24 cellular contexts compared by ENCODE assay signal in genomic region chr10:79552143-79552542, GRCh38. TPM values are rescaled to one million over a fixed set of nuclear protein-coding genes. Genes with fewer than 3 reads are reported as not detected.
A peak's percentile ranks its signal among the peaks of the same experiment; 100 is the strongest.
DNase-seq lines count a peak whose midpoint lies in the region; ATAC-seq and TF ChIP-seq lines count a peak whose summit lies in the region.
"Had no signal": no experiment of that assay in that cellular context is flagged by ENCODE, and none has a peak within 500 bp of the region (broad histone marks: within the 10 kb centered on the region; RNA-seq: fewer than 3 reads in every experiment).

No MANE protein-coding gene starts in this region.

- H3K9me3 ChIP-seq in left ventricle myocardium inferior (replicated peaks) = no peaks in the 10 kb centered on the region
- no peaks in the 10 kb centered on the region for H3K9me3 ChIP-seq in mucosa of descending colon
- H3K9me3 ChIP-seq: Peyer's patch had no signal

- H3K36me3 ChIP-seq in left ventricle myocardium inferior (no peaks in the 10 kb centered on the region), mucosa of descending colon (ENCODE audit: low read depth) (no peaks in the 10 kb centered on the region)
- H3K36me3 ChIP-seq: Peyer's patch had no signal

- TF ChIP-seq CTCF in left ventricle myocardium inferior (IDR thresholded peaks at IDR 0.05; ENCODE audit: borderline replicate concordance) (no peak), mucosa of descending colon (IDR thresholded peaks at IDR 0.05) (no peak)

- H3K4me1 ChIP-seq in left ventricle myocardium inferior (no peaks in the 10 kb centered on the region), mucosa of descending colon (ENCODE audit: low read depth) (no peaks in the 10 kb centered on the region)
- H3K4me1 ChIP-seq: Peyer's patch had no signal

- no peak overlapping the region for H3K4me3 ChIP-seq in left ventricle myocardium inferior
- H3K4me3 ChIP-seq in mucosa of descending colon = no peak overlapping the region
- H3K4me3 ChIP-seq: Peyer's patch had no signal

- intact Hi-C loops in left ventricle myocardium superior (cut with micrococcal nuclease) = no loop called here
- intact Hi-C loops in left ventricle myocardium inferior (cut with micrococcal nuclease) = no loop called here
- intact Hi-C loops in mucosa of descending colon (cut with DNase I, micrococcal nuclease) = no loop called here

- H3K27me3 ChIP-seq in left ventricle myocardium inferior (ENCODE audit: low read depth) = peaks cover 17% of the 10 kb centered on the region
- H3K27me3 ChIP-seq: Peyer's patch had no signal

- no peak overlapping the region for H3K27ac ChIP-seq in left ventricle myocardium inferior (replicated peaks)
- H3K27ac ChIP-seq: 22Rv1, C4-2B, Peyer's patch had no signal

- peak; percentile 77 for ATAC-seq in left ventricle myocardium superior
- ATAC-seq in mucosa of descending colon = peak; percentile 21
- ATAC-seq in GM21447 (IDR thresholded peaks at IDR 0.05; ENCODE audit: unreplicated experiment) = no peak

- DNase-seq in DMS 273 (lab: John Stamatoyannopoulos, UW; ENCODE audit: unreplicated experiment) (peak; percentile 25), DMS 273 treated with DMSO at 0.1 percent for 48 hours (lab: John Stamatoyannopoulos, UW) (no peak), left ventricle myocardium superior (no peak), left ventricle myocardium inferior (no peak), mucosa of descending colon (no peak), amniotic stem cell (lab: John Stamatoyannopoulos, UW) (no peak), Kasumi-1 (lab: John Stamatoyannopoulos, UW) (no peak)
- DNase-seq: AML-193; GF-D8; GOT3; HFFc6; KG1; NCI-H1417 treated with DMSO at 0.1 percent for 48 hours; NCI-H2029; NCI-H526; NK-92 treated with Interleukin-12 subunit alpha and Interleukin-12 subunit beta, amount 100 ng/mL, for 24 hours; Peyer's patch; SW 1271 had no signal

RNA-seq across cellular contexts. Expression of gene SFTPA2, which starts 8.1 kb away (rescaled TPM):
- total RNA-seq in left ventricle myocardium superior = 0.35 TPM
- not detected for total RNA-seq in left ventricle myocardium inferior
- total RNA-seq in mucosa of descending colon = 1 to 10 TPM; 1.0 to 8.2 (median 2.8) TPM
- total RNA-seq: Daoy, HFFc6, MCF 10A, Peyer's patch had no signal

RNA-seq across cellular contexts. Expression of gene EIF5AL1, which starts 39.8 kb away (rescaled TPM):
- 0.12 TPM for total RNA-seq in left ventricle myocardium superior
- total RNA-seq in left ventricle myocardium inferior = 0.05 TPM
- total RNA-seq in mucosa of descending colon = under 1 TPM; 0.09 to 0.87 (median 0.16) TPM

RNA-seq across cellular contexts. Expression of gene SFTPA1, which starts 58.6 kb away (rescaled TPM):
- total RNA-seq in left ventricle myocardium superior (0.17 TPM), left ventricle myocardium inferior (not detected), mucosa of descending colon (1 to 10 TPM in 1 of 3 donors, under 1 TPM in 1, not detected in 1; 0.60 to 1.0 TPM)
- total RNA-seq: Daoy, HFFc6, HT-29, MCF 10A, Peyer's patch had no signal
